14 cellular contexts compared by ENCODE assay signal in the genomic region with DNA sequence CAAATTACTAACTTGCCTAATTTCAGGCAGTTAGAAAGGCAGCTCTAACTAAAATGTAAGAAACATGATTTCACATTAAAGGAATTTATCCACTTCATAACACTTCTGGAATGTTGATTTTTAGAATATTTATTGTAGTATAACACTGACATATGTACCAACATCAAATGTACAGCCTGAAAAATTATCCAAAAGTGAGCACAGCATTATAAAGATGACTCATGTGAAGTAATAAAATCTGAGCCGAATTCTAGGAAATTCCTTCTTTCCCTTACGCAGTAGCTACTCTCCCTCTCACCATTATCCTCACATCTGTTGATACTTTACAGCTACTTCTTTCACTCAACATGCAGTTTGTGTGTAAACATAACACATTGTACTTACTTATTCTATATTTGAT.
A peak's percentile ranks its signal among the peaks of the same experiment; 100 is the strongest.
DNase-seq lines count a peak whose midpoint lies in the region; ATAC-seq and TF ChIP-seq lines count a peak whose summit lies in the region.
"Had no signal": no experiment of that assay in that cellular context is flagged by ENCODE, and none has a peak within 500 bp of the region (broad histone marks: within the 10 kb centered on the region; RNA-seq: fewer than 3 reads in every experiment).

No MANE protein-coding gene starts in this region.

- no peak overlapping the region for H3K4me3 ChIP-seq in PC-3 (ENCODE audit: low read length)
- no peak overlapping the region for H3K4me3 ChIP-seq in retinal pigment epithelial cell (ENCODE audit: low read length)
- no peak overlapping the region for H3K4me3 ChIP-seq in trophoblast cell (ENCODE audit: low read depth, low read length)
- H3K4me3 ChIP-seq: GM23338, HAP-1 had no signal

- H3K27ac ChIP-seq in PC-3 (ENCODE audit: low read length): no peak overlapping the region
- H3K27ac ChIP-seq in trophoblast cell (ENCODE audit: low read depth, low read length): no peak overlapping the region
- H3K27ac ChIP-seq: C4-2B had no signal

- no peak for TF ChIP-seq CTCF in PC-3 (conservative IDR thresholded peaks at IDR 0.05; ENCODE audit: low read depth, low read length)
- TF ChIP-seq CTCF in retinal pigment epithelial cell (conservative IDR thresholded peaks at IDR 0.05; ENCODE audit: low read depth, low read length): no peak

- WGBS in trophoblast cell (ENCODE audit: extremely low coverage, insufficient coverage, insufficient read length): no CpG with 5 or more reads among the region's 2 CpGs

- in situ Hi-C loops in ACHN (cut with HindIII; ENCODE audit: low pct_ligation_motif_present, low pct_unique_long_range_greater_than_20kb, low sequenced_read_pairs): no loop called here

- DNase-seq in ACHN (peak; percentile 16), PC-3 (peak; percentile 70), glomerular visceral epithelial cell (ENCODE audit: extremely low spot score) (peak; percentile 51), retinal pigment epithelial cell (ENCODE audit: low read depth) (peak; percentile 26), trophoblast cell (no peak), RKO (ENCODE audit: low spot score) (no peak)
- DNase-seq: BE2C; CD4-positive, alpha-beta memory T cell; DMS79 treated with DMSO at 0.1 percent for 48 hours; EL had no signal

- POLR2A ChIA-PET in PC-3 (lab: Charles Lee; ENCODE audit: unreplicated experiment): no interaction called here

- no peaks in the 10 kb centered on the region for H3K9me3 ChIP-seq in PC-3 (ENCODE audit: low read length)
- no peaks in the 10 kb centered on the region for H3K9me3 ChIP-seq in trophoblast cell (ENCODE audit: insufficient read depth, low read depth, low read length)
- H3K9me3 ChIP-seq: BE2C, HAP-1 had no signal

- H4K20me1 ChIP-seq in PC-3 (ENCODE audit: low read length): no peaks in the 10 kb centered on the region

- no peak overlapping the region for H3K18ac ChIP-seq in trophoblast cell (ENCODE audit: low read length)

- CTCF ChIA-PET in PC-3 (lab: Charles Lee): interaction anchor here (0.6 kb wide), 1 partner anchor 893 kb away, joined by 5 read pairs; no protein-coding TSS in a partner anchor

- no peak overlapping the region for H2AK5ac ChIP-seq in trophoblast cell (ENCODE audit: low read length)

- H3K4me1 ChIP-seq in PC-3 (ENCODE audit: insufficient read depth, low read length): no peaks in the 10 kb centered on the region
- no peaks in the 10 kb centered on the region for H3K4me1 ChIP-seq in trophoblast cell (ENCODE audit: control insufficient read depth in 1 of 2, insufficient read depth in 2 of 2, low read length in 2 of 2)
- H3K4me1 ChIP-seq: BE2C, HAP-1 had no signal

- no peak overlapping the region for H3K9ac ChIP-seq in PC-3 (ENCODE audit: low read length)
- H3K9ac ChIP-seq in trophoblast cell (ENCODE audit: low read length): no peak overlapping the region

- no peak overlapping the region for H3K23ac ChIP-seq in trophoblast cell (ENCODE audit: low read length)

- 0 out of 2 replicates have a peak overlapping the region, but pooled peaks have one; percentile 2 for H3K4me2 ChIP-seq in PC-3 (ENCODE audit: low read length)
- no peak overlapping the region for H3K4me2 ChIP-seq in trophoblast cell (ENCODE audit: low read length)
- H3K4me2 ChIP-seq: GM23338 had no signal

- no peak overlapping the region for H3K4ac ChIP-seq in trophoblast cell (ENCODE audit: low read depth, low read length)

- peak; percentile 93 for ATAC-seq in PC-3
- no peak for ATAC-seq in GM19467 (IDR thresholded peaks at IDR 0.05; ENCODE audit: unreplicated experiment)
- ATAC-seq: GM23338 had no signal

- H2BK12ac ChIP-seq in trophoblast cell (ENCODE audit: low read length): no peak overlapping the region

- intact Hi-C loops in PC-3 (cut with micrococcal nuclease): loop anchor here (2.0 kb wide), 1 partner anchor 16 kb away; no protein-coding TSS in a partner anchor

- H2AFZ ChIP-seq in PC-3 (ENCODE audit: low read length): no peak overlapping the region
- no peak overlapping the region for H2AFZ ChIP-seq in trophoblast cell (ENCODE audit: insufficient read depth, low read length, poor library complexity)
- H2AFZ ChIP-seq: GM23338 had no signal

- no peaks in the 10 kb centered on the region for H3K79me1 ChIP-seq in trophoblast cell (ENCODE audit: low read length)

- no peak overlapping the region for H4K8ac ChIP-seq in trophoblast cell (ENCODE audit: low read depth, low read length)

- H3K79me2 ChIP-seq in PC-3 (ENCODE audit: low read length): no peaks in the 10 kb centered on the region
- no peaks in the 10 kb centered on the region for H3K79me2 ChIP-seq in trophoblast cell (ENCODE audit: control insufficient read depth, insufficient read depth, low read length, poor library complexity)

- BruUV-seq in PC-3 (replicated peaks; lab: Mats Ljungman, UMichigan): no TSS peak

- H3K27me3 ChIP-seq in PC-3 (ENCODE audit: low read length): no peaks in the 10 kb centered on the region
- H3K27me3 ChIP-seq in trophoblast cell (ENCODE audit: insufficient read depth, low read length): no peaks in the 10 kb centered on the region
- H3K27me3 ChIP-seq: BE2C had no signal

- H2BK5ac ChIP-seq in trophoblast cell (ENCODE audit: low read depth, low read length, poor library complexity): no peak overlapping the region

- no peak overlapping the region for H2BK120ac ChIP-seq in trophoblast cell (ENCODE audit: insufficient read depth, low read length, poor library complexity)

- H4K91ac ChIP-seq in trophoblast cell (ENCODE audit: low read depth, low read length): no peak overlapping the region

- H3F3A ChIP-seq in PC-3 (ENCODE audit: low read length, unreplicated experiment): no peaks in the 10 kb centered on the region

- H3K9me2 ChIP-seq in PC-3 (replicated peaks; ENCODE audit: low read length): no peaks in the 10 kb centered on the region

- no peak overlapping the region for H3K14ac ChIP-seq in trophoblast cell (ENCODE audit: low read length)

- no peak overlapping the region for H4K12ac ChIP-seq in trophoblast cell (ENCODE audit: low read depth, low read length)

- H3K36me3 ChIP-seq in PC-3 (ENCODE audit: low read depth, low read length) (no peaks in the 10 kb centered on the region), trophoblast cell (ENCODE audit: control insufficient read depth in 1 of 2, insufficient read depth in 2 of 2, low read length in 2 of 2) (no peaks in the 10 kb centered on the region)
- H3K36me3 ChIP-seq: BE2C, HAP-1 had no signal

Comparison
In these comparisons a context has a peak if more than half of its experiments do, and no peak if none do; other contexts are left out.
1. DNase-seq: peak in ACHN (single experiment), PC-3 (single experiment), glomerular visceral epithelial cell (single experiment) and retinal pigment epithelial cell (single experiment); none in trophoblast cell (0 of 2) and RKO (single experiment).